Comparison of ENCODE assay signal across 34 cellular contexts in genomic region chr5:138160706-138161105, GRCh38. TPM values are rescaled to one million over a fixed set of nuclear protein-coding genes. Genes with fewer than 3 reads are reported as not detected.
"Had no signal": no experiment of that assay in that cellular context is flagged by ENCODE, and none has a peak within 500 bp of the region (broad histone marks: within the 10 kb centered on the region; RNA-seq: fewer than 3 reads in every experiment).

No MANE protein-coding gene starts in this region.

- H3K4me1 Mint-ChIP-seq: activated CD4-positive, alpha-beta T cell treated with anti-CD3 and anti-CD28 coated beads for 36 hours; activated CD4-positive, alpha-beta T cell treated with anti-CD3 and anti-CD28 coated beads, Interleukin-2, amount 10 ng/mL, durations not matched to agents 24 days and 14 days; activated CD8-positive, alpha-beta memory T cell treated with anti-CD3 and anti-CD28 coated beads, Interleukin-2, amount 10 ng/mL, durations not matched to agents 7 days and 5 days; activated naive CD4-positive, alpha-beta T cell treated with anti-CD3 and anti-CD28 coated beads, Interleukin-2, amount 10 ng/mL, durations not matched to agents 7 days and 5 days; activated naive CD8-positive, alpha-beta T cell treated with anti-CD3 and anti-CD28 coated beads, Interleukin-2, amount 10 ng/mL, durations not matched to agents 7 days and 5 days; central memory CD8-positive, alpha-beta T cell had no signal

- H3K9me3 Mint-ChIP-seq: activated CD4-positive, alpha-beta memory T cell treated with anti-CD3 and anti-CD28 coated beads for 36 hours; activated CD4-positive, alpha-beta T cell treated with anti-CD3 and anti-CD28 coated beads, Interleukin-2, amount 10 ng/mL, durations not matched to agents 24 days and 14 days; activated naive CD4-positive, alpha-beta T cell treated with anti-CD3 and anti-CD28 coated beads, Interleukin-2, amount 10 ng/mL, durations not matched to agents 7 days and 5 days; activated naive CD4-positive, alpha-beta T cell treated with anti-CD3 and anti-CD28 coated beads, Interleukin-2, amount 50 U/mL, for 72 hours; activated naive CD8-positive, alpha-beta T cell treated with anti-CD3 and anti-CD28 coated beads, Interleukin-2, amount 10 ng/mL, durations not matched to agents 7 days and 5 days; activated T-cell treated with anti-CD3 and anti-CD28 coated beads, Interleukin-2, amount 50 U/mL, for 24 hours; activated T-cell treated with anti-CD3 and anti-CD28 coated beads, Interleukin-2, amount 50 U/mL, for 72 hours; central memory CD8-positive, alpha-beta T cell; dendritic cell treated with granulocyte-macrophage colony-stimulating factor and Interleukin-4, amounts not matched to agents 40 ng/mL and 50 ng/mL, for 4 days; effector memory CD8-positive, alpha-beta T cell had no signal

- H3K4me1 ChIP-seq: gastrocnemius medialis, heart left ventricle had no signal

- H3K4me3 Mint-ChIP-seq: activated CD4-positive, alpha-beta memory T cell treated with anti-CD3 and anti-CD28 coated beads for 36 hours; activated CD4-positive, alpha-beta T cell treated with anti-CD3 and anti-CD28 coated beads for 36 hours; activated CD4-positive, alpha-beta T cell treated with anti-CD3 and anti-CD28 coated beads, Interleukin-2, amount 10 ng/mL, durations not matched to agents 24 days and 14 days; activated CD8-positive, alpha-beta memory T cell treated with anti-CD3 and anti-CD28 coated beads, Interleukin-2, amount 10 ng/mL, durations not matched to agents 7 days and 5 days; activated CD8-positive, alpha-beta T cell treated with anti-CD3 and anti-CD28 coated beads, Interleukin-2, amount 10 ng/mL, durations not matched to agents 7 days and 5 days; activated naive CD4-positive, alpha-beta T cell treated with anti-CD3 and anti-CD28 coated beads, Interleukin-2, amount 10 ng/mL, durations not matched to agents 7 days and 5 days; activated naive CD8-positive, alpha-beta T cell treated with anti-CD3 and anti-CD28 coated beads, Interleukin-2, amount 10 ng/mL, durations not matched to agents 7 days and 5 days; activated T-cell treated with anti-CD3 and anti-CD28 coated beads, Interleukin-2, amount 50 U/mL, for 24 hours; activated T-cell treated with anti-CD3 and anti-CD28 coated beads, Interleukin-2, amount 50 U/mL, for 72 hours; central memory CD8-positive, alpha-beta T cell; dendritic cell treated with granulocyte-macrophage colony-stimulating factor and Interleukin-4, amounts not matched to agents 40 ng/mL and 50 ng/mL, for 4 days; effector memory CD8-positive, alpha-beta T cell had no signal

- H3K27me3 Mint-ChIP-seq: activated CD4-positive, alpha-beta memory T cell treated with anti-CD3 and anti-CD28 coated beads for 36 hours; activated CD4-positive, alpha-beta T cell treated with anti-CD3 and anti-CD28 coated beads for 36 hours; activated CD4-positive, alpha-beta T cell treated with anti-CD3 and anti-CD28 coated beads, Interleukin-2, amount 10 ng/mL, durations not matched to agents 24 days and 14 days; activated CD8-positive, alpha-beta memory T cell treated with anti-CD3 and anti-CD28 coated beads, Interleukin-2, amount 10 ng/mL, durations not matched to agents 7 days and 5 days; activated naive CD4-positive, alpha-beta T cell treated with anti-CD3 and anti-CD28 coated beads, Interleukin-2, amount 10 ng/mL, durations not matched to agents 7 days and 5 days; activated naive CD8-positive, alpha-beta T cell treated with anti-CD3 and anti-CD28 coated beads, Interleukin-2, amount 10 ng/mL, durations not matched to agents 7 days and 5 days; activated T-cell treated with anti-CD3 and anti-CD28 coated beads, Interleukin-2, amount 50 U/mL, for 24 hours; central memory CD8-positive, alpha-beta T cell; dendritic cell treated with granulocyte-macrophage colony-stimulating factor and Interleukin-4, amounts not matched to agents 40 ng/mL and 50 ng/mL, for 4 days; effector memory CD8-positive, alpha-beta T cell had no signal

- FAIRE-seq: astrocyte, bronchial epithelial cell, endothelial cell of umbilical vein had no signal

- H3K9me3 ChIP-seq: gastrocnemius medialis, heart left ventricle had no signal

- H3K27ac ChIP-seq: brain microvascular endothelial cell, coronary artery, gastrocnemius medialis, heart left ventricle had no signal

- H3K4me3 ChIP-seq: coronary artery, gastrocnemius medialis, heart left ventricle had no signal

- H3K27ac Mint-ChIP-seq: activated CD4-positive, alpha-beta memory T cell treated with anti-CD3 and anti-CD28 coated beads for 36 hours; activated CD4-positive, alpha-beta T cell treated with anti-CD3 and anti-CD28 coated beads, Interleukin-2, amount 10 ng/mL, durations not matched to agents 24 days and 14 days; activated CD8-positive, alpha-beta memory T cell treated with anti-CD3 and anti-CD28 coated beads, Interleukin-2, amount 10 ng/mL, durations not matched to agents 7 days and 5 days; activated CD8-positive, alpha-beta T cell treated with anti-CD3 and anti-CD28 coated beads, Interleukin-2, amount 10 ng/mL, durations not matched to agents 7 days and 5 days; activated naive CD4-positive, alpha-beta T cell treated with anti-CD3 and anti-CD28 coated beads, Interleukin-2, amount 10 ng/mL, durations not matched to agents 7 days and 5 days; activated naive CD4-positive, alpha-beta T cell treated with anti-CD3 and anti-CD28 coated beads, Interleukin-2, amount 50 U/mL, for 72 hours; activated naive CD8-positive, alpha-beta T cell treated with anti-CD3 and anti-CD28 coated beads, Interleukin-2, amount 10 ng/mL, durations not matched to agents 7 days and 5 days; activated T-cell treated with anti-CD3 and anti-CD28 coated beads, Interleukin-2, amount 50 U/mL, for 24 hours; activated T-cell treated with anti-CD3 and anti-CD28 coated beads, Interleukin-2, amount 50 U/mL, for 72 hours; dendritic cell treated with granulocyte-macrophage colony-stimulating factor and Interleukin-4, amounts not matched to agents 40 ng/mL and 50 ng/mL, for 4 days had no signal

- H3K27me3 ChIP-seq: brain microvascular endothelial cell, gastrocnemius medialis, heart left ventricle had no signal

- DNase-seq: activated CD4-positive, alpha-beta memory T cell treated with anti-CD3 and anti-CD28 coated beads for 36 hours; activated CD4-positive, alpha-beta T cell treated with anti-CD3 and anti-CD28 coated beads for 36 hours; activated CD4-positive, alpha-beta T cell treated with anti-CD3 and anti-CD28 coated beads, Interleukin-2, amount 10 ng/mL, durations not matched to agents 24 days and 14 days; activated CD4-positive, CD25-positive, alpha-beta regulatory T cell; activated CD4-positive, CD25-positive, alpha-beta regulatory T cell treated with anti-CD3 and anti-CD28 coated beads, Interleukin-2, amount 50 U/mL, for 72 hours; activated CD8-positive, alpha-beta memory T cell treated with anti-CD3 and anti-CD28 coated beads, Interleukin-2, amount 10 ng/mL, durations not matched to agents 7 days and 5 days; activated CD8-positive, alpha-beta memory T cell treated with anti-CD3 and anti-CD28 coated beads, Interleukin-2, amount 50 U/mL, for 4 hours; activated CD8-positive, alpha-beta T cell treated with anti-CD3 and anti-CD28 coated beads, Interleukin-2, amount 10 ng/mL, durations not matched to agents 7 days and 5 days; activated gamma-delta T cell; activated naive CD4-positive, alpha-beta T cell; activated naive CD4-positive, alpha-beta T cell treated with anti-CD3 and anti-CD28 coated beads, Interleukin-2, amount 10 ng/mL, durations not matched to agents 7 days and 5 days; activated naive CD8-positive, alpha-beta T cell treated with anti-CD3 and anti-CD28 coated beads, Interleukin-2, amount 10 ng/mL, durations not matched to agents 7 days and 5 days; activated T-cell treated with anti-CD3 and anti-CD28 coated beads, Interleukin-2, amount 50 U/mL, for 24 hours; activated T-cell treated with anti-CD3 and anti-CD28 coated beads, Interleukin-2, amount 50 U/mL, for 72 hours; amniotic stem cell; anterior cingulate cortex; brain microvascular endothelial cell; effector CD4-positive, alpha-beta T cell; effector memory CD8-positive, alpha-beta T cell; foreskin fibroblast; gastrocnemius medialis; glutamatergic neuron; heart left ventricle; hypothalamus; T-helper 2 cell had no signal

- ATAC-seq: activated CD4-positive, alpha-beta T cell treated with anti-CD3 and anti-CD28 coated beads for 36 hours; activated CD8-positive, alpha-beta memory T cell treated with anti-CD3 and anti-CD28 coated beads, Interleukin-2, amount 10 ng/mL, durations not matched to agents 7 days and 5 days; activated CD8-positive, alpha-beta T cell treated with anti-CD3 and anti-CD28 coated beads, Interleukin-2, amount 10 ng/mL, durations not matched to agents 7 days and 5 days; activated naive CD4-positive, alpha-beta T cell treated with anti-CD3 and anti-CD28 coated beads, Interleukin-2, amount 50 U/mL, for 72 hours; activated T-cell treated with anti-CD3 and anti-CD28 coated beads, Interleukin-2, amount 50 U/mL, for 72 hours; effector memory CD8-positive, alpha-beta T cell; esophagus mucosa; gastrocnemius medialis; heart left ventricle had no signal

RNA-seq across cellular contexts. Expression of gene NME5, which starts 21.5 kb away (rescaled TPM):
- total RNA-seq: activated CD4-positive, alpha-beta memory T cell treated with anti-CD3 and anti-CD28 coated beads for 36 hours; activated CD4-positive, alpha-beta T cell treated with anti-CD3 and anti-CD28 coated beads for 36 hours; activated CD4-positive, alpha-beta T cell treated with anti-CD3 and anti-CD28 coated beads, Interleukin-2, amount 10 ng/mL, durations not matched to agents 24 days and 14 days; activated CD8-positive, alpha-beta memory T cell treated with anti-CD3 and anti-CD28 coated beads for 36 hours; activated CD8-positive, alpha-beta memory T cell treated with anti-CD3 and anti-CD28 coated beads, Interleukin-2, amount 10 ng/mL, durations not matched to agents 7 days and 5 days; activated CD8-positive, alpha-beta T cell treated with anti-CD3 and anti-CD28 coated beads, Interleukin-2, amount 10 ng/mL, durations not matched to agents 7 days and 5 days; activated naive CD4-positive, alpha-beta T cell treated with anti-CD3 and anti-CD28 coated beads, Interleukin-2, amount 50 U/mL, for 72 hours; activated naive CD8-positive, alpha-beta T cell treated with anti-CD3 and anti-CD28 coated beads, Interleukin-2, amount 10 ng/mL, durations not matched to agents 7 days and 5 days; activated T-cell treated with anti-CD3 and anti-CD28 coated beads, Interleukin-2, amount 50 U/mL, for 72 hours had no signal
